26 cellular contexts compared by ENCODE assay signal in the genomic region with DNA sequence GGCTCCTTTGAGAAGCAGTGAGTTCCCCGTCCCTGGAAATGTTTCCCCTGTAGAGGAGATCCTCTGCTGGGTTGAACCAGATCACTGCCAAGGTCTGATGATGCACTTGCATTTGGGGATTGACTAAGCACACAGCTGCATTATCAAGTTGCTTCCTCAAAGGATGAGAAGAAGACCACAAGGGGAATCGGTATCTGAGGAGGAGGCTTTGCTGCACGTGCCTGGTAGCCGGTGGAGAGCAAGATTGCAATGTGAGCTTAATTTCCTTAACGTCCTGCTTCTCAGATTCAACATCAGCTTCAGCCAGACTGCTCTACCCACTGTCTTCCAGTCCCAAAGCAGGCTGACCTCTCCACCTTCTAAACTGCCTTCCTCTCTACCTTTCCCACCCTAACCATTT.
"Had no signal": no experiment of that assay in that cellular context is flagged by ENCODE, and none has a peak within 500 bp of the region (broad histone marks: within the 10 kb centered on the region; RNA-seq: fewer than 3 reads in every experiment).

No MANE protein-coding gene starts in this region.

- H3K4me1 Mint-ChIP-seq: activated naive CD4-positive, alpha-beta T cell treated with anti-CD3 and anti-CD28 coated beads, Interleukin-2, amount 10 ng/mL, durations not matched to agents 7 days and 5 days had no signal

- H3K36me3 ChIP-seq: gastrocnemius medialis, heart left ventricle, neutrophil, pancreas, right atrium auricular region, spleen, thoracic aorta, vagina, WERI-Rb-1 had no signal

- H3K4me3 ChIP-seq: body of pancreas, gastrocnemius medialis, heart left ventricle, pancreas, psoas muscle, right atrium auricular region, spleen, thoracic aorta, vagina had no signal

- H3K4me3 Mint-ChIP-seq: activated naive CD4-positive, alpha-beta T cell treated with anti-CD3 and anti-CD28 coated beads, Interleukin-2, amount 10 ng/mL, durations not matched to agents 7 days and 5 days; activated T-cell treated with anti-CD3 and anti-CD28 coated beads, Interleukin-2, amount 50 U/mL, for 72 hours; dendritic cell treated with granulocyte-macrophage colony-stimulating factor and Interleukin-4, amounts not matched to agents 40 ng/mL and 50 ng/mL, for 4 days; natural killer cell treated with Interleukin-12 subunit alpha and Interleukin-12 subunit beta and Interleukin-15 and Interleukin-18, amount 100 ng/mL, for 72 hours; T-helper 1 cell treated with Interleukin-12 subunit alpha and Interleukin-12 subunit beta and Interleukin-4 antibody, amounts not matched to agents 30 μg/mL and 1 μg/mL, for 36 hours; type B pancreatic cell had no signal

- DNase-seq: activated CD4-positive, alpha-beta T cell treated with anti-CD3 and anti-CD28 coated beads, Interleukin-2, amount 50 U/mL, for 1 hour; activated CD4-positive, CD25-positive, alpha-beta regulatory T cell treated with anti-CD3 and anti-CD28 coated beads, Interleukin-2, amount 50 U/mL, for 72 hours; activated effector memory CD4-positive, alpha-beta T cell treated with anti-CD3 and anti-CD28 coated beads, Interleukin-2, amount 50 U/mL, for 16 hours; activated naive CD4-positive, alpha-beta T cell treated with anti-CD3 and anti-CD28 coated beads, Interleukin-2, amount 10 ng/mL, durations not matched to agents 7 days and 5 days; activated T-cell treated with anti-CD3 and anti-CD28 coated beads, Interleukin-2, amount 50 U/mL, for 72 hours; anterior cingulate cortex; body of pancreas; effector CD4-positive, alpha-beta T cell; erythroblast; gastrocnemius medialis; heart left ventricle; midbrain; pancreas; psoas muscle; spleen; stimulated activated CD4-positive, alpha-beta T cell treated with anti-CD3 and anti-CD28 coated beads, Interleukin-4, amount 100 ng/mL, for 1 hour; stimulated activated naive CD4-positive, alpha-beta T cell treated with Interleukin-2 at 50 U/mL for 16 hours; WERI-Rb-1 had no signal

- H3K9me3 Mint-ChIP-seq: activated naive CD4-positive, alpha-beta T cell treated with anti-CD3 and anti-CD28 coated beads, Interleukin-2, amount 10 ng/mL, durations not matched to agents 7 days and 5 days; activated T-cell treated with anti-CD3 and anti-CD28 coated beads, Interleukin-2, amount 50 U/mL, for 72 hours; dendritic cell treated with granulocyte-macrophage colony-stimulating factor and Interleukin-4, amounts not matched to agents 40 ng/mL and 50 ng/mL, for 4 days; natural killer cell treated with Interleukin-12 subunit alpha and Interleukin-12 subunit beta and Interleukin-15 and Interleukin-18, amount 100 ng/mL, for 72 hours; T-helper 1 cell treated with Interleukin-12 subunit alpha and Interleukin-12 subunit beta and Interleukin-4 antibody, amounts not matched to agents 30 μg/mL and 1 μg/mL, for 36 hours had no signal

- H3K4me1 ChIP-seq: body of pancreas, gastrocnemius medialis, heart left ventricle, pancreas, psoas muscle, spleen, vagina had no signal

- H3K27ac ChIP-seq: body of pancreas, gastrocnemius medialis, heart left ventricle, neutrophil, pancreas, psoas muscle, right atrium auricular region, spleen, thoracic aorta, vagina, WERI-Rb-1 had no signal

- H3K9me3 ChIP-seq: body of pancreas, gastrocnemius medialis, heart left ventricle, neutrophil, pancreas, psoas muscle, right atrium auricular region, spleen, thoracic aorta, vagina had no signal

- H3K27ac Mint-ChIP-seq: activated naive CD4-positive, alpha-beta T cell treated with anti-CD3 and anti-CD28 coated beads, Interleukin-2, amount 10 ng/mL, durations not matched to agents 7 days and 5 days; activated T-cell treated with anti-CD3 and anti-CD28 coated beads, Interleukin-2, amount 50 U/mL, for 72 hours; dendritic cell treated with granulocyte-macrophage colony-stimulating factor and Interleukin-4, amounts not matched to agents 40 ng/mL and 50 ng/mL, for 4 days; natural killer cell treated with Interleukin-12 subunit alpha and Interleukin-12 subunit beta and Interleukin-15 and Interleukin-18, amount 100 ng/mL, for 72 hours; T-helper 1 cell treated with Interleukin-12 subunit alpha and Interleukin-12 subunit beta and Interleukin-4 antibody, amounts not matched to agents 30 μg/mL and 1 μg/mL, for 36 hours; type B pancreatic cell had no signal

- H3K36me3 Mint-ChIP-seq: activated naive CD4-positive, alpha-beta T cell treated with anti-CD3 and anti-CD28 coated beads, Interleukin-2, amount 10 ng/mL, durations not matched to agents 7 days and 5 days; natural killer cell treated with Interleukin-12 subunit alpha and Interleukin-12 subunit beta and Interleukin-15 and Interleukin-18, amount 100 ng/mL, for 72 hours; type B pancreatic cell had no signal

- H3K27me3 ChIP-seq: body of pancreas, neutrophil, pancreas, right atrium auricular region, vagina had no signal

- ATAC-seq: body of pancreas; gastrocnemius medialis; heart left ventricle; natural killer cell treated with Interleukin-12 subunit alpha and Interleukin-12 subunit beta and Interleukin-15 and Interleukin-18, amount 100 ng/mL, for 72 hours; pancreas; psoas muscle had no signal
